16 cellular contexts compared by ENCODE assay signal in genomic region chr10:69047111-69047837, GRCh38. TPM values are rescaled to one million over a fixed set of nuclear protein-coding genes. Genes with fewer than 3 reads are reported as not detected.
A peak's percentile ranks its signal among the peaks of the same experiment; 100 is the strongest.
DNase-seq lines count a peak whose midpoint lies in the region; ATAC-seq and TF ChIP-seq lines count a peak whose summit lies in the region.
"Had no signal": no experiment of that assay in that cellular context is flagged by ENCODE, and none has a peak within 500 bp of the region (broad histone marks: within the 10 kb centered on the region; RNA-seq: fewer than 3 reads in every experiment).

No MANE protein-coding gene starts in this region.

- no peaks in the 10 kb centered on the region for H3K36me3 ChIP-seq in CD4-positive, CD25-positive, alpha-beta regulatory T cell (ENCODE audit: control insufficient read depth, insufficient read depth, low read length)
- no peaks in the 10 kb centered on the region for H3K36me3 ChIP-seq in IMR-90 (ENCODE audit: control insufficient read depth, insufficient read depth, low read length)
- H3K36me3 ChIP-seq in parathyroid adenoma (ENCODE audit: control insufficient read depth, insufficient read depth, low read length), result no peaks in the 10 kb centered on the region
- H3K36me3 ChIP-seq: BE2C had no signal

- TF ChIP-seq RAD21 in IMR-90 (IDR thresholded peaks at IDR 0.05; ENCODE audit: low read length), result no peak

- no peak overlapping the region for H3K27ac ChIP-seq in CD4-positive, CD25-positive, alpha-beta regulatory T cell (ENCODE audit: insufficient read depth, low read length, poor library complexity, severe bottlenecking)
- H3K27ac ChIP-seq in IMR-90 (ENCODE audit: insufficient read depth, low read length) (no peak overlapping the region), parathyroid adenoma (peak overlapping the region; percentile 72)

- H3K4me3 ChIP-seq in CD4-positive, CD25-positive, alpha-beta regulatory T cell (ENCODE audit: low read depth, low read length), result no peak overlapping the region
- H3K4me3 ChIP-seq in IMR-90 (ENCODE audit: insufficient read depth, low read depth, low read length), result no peak overlapping the region
- H3K4me3 ChIP-seq in parathyroid adenoma (ENCODE audit: low read depth, low read length), result peak overlapping the region; percentile 33

- H3K23ac ChIP-seq in IMR-90 (ENCODE audit: low read depth, low read length), result no peak overlapping the region

- dilution Hi-C loops in IMR-90 (cut with HindIII; ENCODE audit: low sequenced_read_pairs, unreplicated experiment), result no loop called here

- H4K5ac ChIP-seq in IMR-90 (ENCODE audit: low read depth, low read length), result no peak overlapping the region; the same call in 1 of the 2 replicates

- no peak overlapping the region for H3K4me3 Mint-ChIP-seq in CD4-positive, CD25-positive, alpha-beta regulatory T cell
- no peak overlapping the region for H3K4me3 Mint-ChIP-seq in dendritic cell treated with granulocyte-macrophage colony-stimulating factor and Interleukin-4, amounts not matched to agents 40 ng/mL and 50 ng/mL, for 4 days
- no peak overlapping the region for H3K4me3 Mint-ChIP-seq in stimulated activated naive B cell treated with anti-CD40 and anti-IgM and Interleukin-4, amounts not matched to agents 10 μg/mL and 1 μg/mL and 100 μg/mL, for 72 hours
- H3K4me3 Mint-ChIP-seq: H9, WTC11 had no signal

- no peak overlapping the region; the same call in 1 of the 2 replicates for H3K18ac ChIP-seq in IMR-90 (ENCODE audit: low read depth, low read length)

- no peaks in the 10 kb centered on the region for H4K20me1 ChIP-seq in IMR-90 (ENCODE audit: insufficient read depth, low read length)

- POLR2A ChIA-PET in IMR-90 (lab: Charles Lee; ENCODE audit: unreplicated experiment), result no interaction called here

- peaks cover 0 to 1% (median 0%) of the 10 kb centered on the region in 7 donors for H3K9me3 Mint-ChIP-seq in CD4-positive, CD25-positive, alpha-beta regulatory T cell
- H3K9me3 Mint-ChIP-seq in dendritic cell treated with granulocyte-macrophage colony-stimulating factor and Interleukin-4, amounts not matched to agents 40 ng/mL and 50 ng/mL, for 4 days, result no peaks in the 10 kb centered on the region
- H3K9me3 Mint-ChIP-seq in stimulated activated naive B cell treated with anti-CD40 and anti-IgM and Interleukin-4, amounts not matched to agents 10 μg/mL and 1 μg/mL and 100 μg/mL, for 72 hours, result no peaks in the 10 kb centered on the region
- H3K9me3 Mint-ChIP-seq: H9, WTC11 had no signal

- no peaks in the 10 kb centered on the region for H3K36me3 Mint-ChIP-seq in CD4-positive, CD25-positive, alpha-beta regulatory T cell
- H3K36me3 Mint-ChIP-seq in dendritic cell treated with granulocyte-macrophage colony-stimulating factor and Interleukin-4, amounts not matched to agents 40 ng/mL and 50 ng/mL, for 4 days (ENCODE audit: low read depth), result no peaks in the 10 kb centered on the region
- no peaks in the 10 kb centered on the region for H3K36me3 Mint-ChIP-seq in stimulated activated naive B cell treated with anti-CD40 and anti-IgM and Interleukin-4, amounts not matched to agents 10 μg/mL and 1 μg/mL and 100 μg/mL, for 72 hours
- H3K36me3 Mint-ChIP-seq: WTC11 had no signal

- H3K9me3 ChIP-seq in CD4-positive, CD25-positive, alpha-beta regulatory T cell (ENCODE audit: control insufficient read depth in 2 of 2, low read length in 2 of 2), result no peaks in the 10 kb centered on the region
- H3K9me3 ChIP-seq in IMR-90 (ENCODE audit: control insufficient read depth, insufficient read depth, low read length), result no peaks in the 10 kb centered on the region
- no peaks in the 10 kb centered on the region for H3K9me3 ChIP-seq in parathyroid adenoma (ENCODE audit: control insufficient read depth, low read length)
- H3K9me3 ChIP-seq: BE2C, SK-N-SH had no signal

- H2AK5ac ChIP-seq in IMR-90 (ENCODE audit: low read depth, low read length), result 0 out of 2 replicates have a peak overlapping the region, but pooled peaks have one; percentile 0

- no peak overlapping the region for H2AK9ac ChIP-seq in IMR-90 (replicated peaks; ENCODE audit: low read depth, low read length, poor library complexity)

- no peaks in the 10 kb centered on the region for H3K79me2 ChIP-seq in parathyroid adenoma

- TF ChIP-seq CTCF in IMR-90 (conservative IDR thresholded peaks at IDR 0.05; ENCODE audit: low read depth, low read length) (no peak), parathyroid adenoma (IDR thresholded peaks at IDR 0.05) (no peak)

- H3K14ac ChIP-seq in IMR-90 (replicated peaks; ENCODE audit: low read depth, low read length), result no peak overlapping the region

- no peak overlapping the region for H2BK5ac ChIP-seq in IMR-90 (ENCODE audit: low read depth, low read length, poor library complexity, severe bottlenecking)

- H2AFZ ChIP-seq in IMR-90 (replicated peaks; ENCODE audit: low read length, poor library complexity), result no peak overlapping the region
- H2AFZ ChIP-seq in parathyroid adenoma, result peak overlapping the region; percentile 74

- CTCF ChIA-PET in IMR-90 (lab: Yijun Ruan, JAX), result no interaction called here

- no peak overlapping the region for H3K4ac ChIP-seq in IMR-90 (ENCODE audit: low read depth, low read length)

- H4K91ac ChIP-seq in IMR-90 (ENCODE audit: insufficient read depth, low read depth, low read length), result no peak overlapping the region

- TF ChIP-seq POLR2A in IMR-90 (IDR thresholded peaks at IDR 0.05; ENCODE audit: low read depth, low read length), result no peak

- no peak for DNase-seq in CD4-positive, CD25-positive, alpha-beta regulatory T cell
- DNase-seq in IMR-90 (no peak), NCI-H2196 treated with DMSO at 0.1 percent for 48 hours (lab: John Stamatoyannopoulos, UW; ENCODE audit: unreplicated experiment) (no peak)
- no peak for DNase-seq in stimulated activated naive B cell treated with anti-CD40 and anti-IgM and Interleukin-4, amounts not matched to agents 10 μg/mL and 1 μg/mL and 100 μg/mL, for 72 hours
- DNase-seq: BE2C, DMS79 treated with DMSO at 0.1 percent for 48 hours, H9, NCI-H1436 treated with DMSO at 0.1 percent for 48 hours, SK-N-SH, small intestine had no signal

- no peak overlapping the region for H4K8ac ChIP-seq in IMR-90 (ENCODE audit: low read depth in 2 of 2, low read length in 2 of 2)

- H2BK20ac ChIP-seq in IMR-90 (ENCODE audit: low read depth, low read length), result peak overlapping the region; percentile 1; the same call in 1 of the 2 replicates

- no peaks in the 10 kb centered on the region for H3K27me3 Mint-ChIP-seq in CD4-positive, CD25-positive, alpha-beta regulatory T cell
- no peaks in the 10 kb centered on the region for H3K27me3 Mint-ChIP-seq in dendritic cell treated with granulocyte-macrophage colony-stimulating factor and Interleukin-4, amounts not matched to agents 40 ng/mL and 50 ng/mL, for 4 days
- H3K27me3 Mint-ChIP-seq in stimulated activated naive B cell treated with anti-CD40 and anti-IgM and Interleukin-4, amounts not matched to agents 10 μg/mL and 1 μg/mL and 100 μg/mL, for 72 hours, result no peaks in the 10 kb centered on the region

- peaks cover 21 to 64% (median 30%) of the 10 kb centered on the region in 4 donors for H3K4me1 Mint-ChIP-seq in CD4-positive, CD25-positive, alpha-beta regulatory T cell
- peaks cover 82% of the 10 kb centered on the region for H3K4me1 Mint-ChIP-seq in dendritic cell treated with granulocyte-macrophage colony-stimulating factor and Interleukin-4, amounts not matched to agents 40 ng/mL and 50 ng/mL, for 4 days (ENCODE audit: low read depth)
- peaks cover 46 to 70% of the 10 kb centered on the region in 2 donors for H3K4me1 Mint-ChIP-seq in stimulated activated naive B cell treated with anti-CD40 and anti-IgM and Interleukin-4, amounts not matched to agents 10 μg/mL and 1 μg/mL and 100 μg/mL, for 72 hours

- intact Hi-C loops in IMR-90 (cut with micrococcal nuclease), result loop anchor here (5.0 kb wide), 1 partner anchor 35 kb away; no protein-coding TSS in a partner anchor
- intact Hi-C loops in dendritic cell treated with granulocyte-macrophage colony-stimulating factor and Interleukin-4, amounts not matched to agents 40 ng/mL and 50 ng/mL, for 4 days (cut with micrococcal nuclease), result no loop called here

- WGBS in IMR-90 (ENCODE audit: extremely low coverage in 2 of 2, insufficient read length in 1 of 2), 2 experiments, result 63% methylated on average over 1 of the region's 4 CpGs; no CpG with 5 or more reads in 1 of the 2 experiments

- H3K4me1 ChIP-seq in CD4-positive, CD25-positive, alpha-beta regulatory T cell (ENCODE audit: control insufficient read depth, insufficient read depth, low read length, poor library complexity, severe bottlenecking), result peaks cover 45% of the 10 kb centered on the region
- H3K4me1 ChIP-seq in IMR-90 (ENCODE audit: control insufficient read depth, insufficient read depth, low read length), result peaks cover 13% of the 10 kb centered on the region
- peaks cover 38% of the 10 kb centered on the region for H3K4me1 ChIP-seq in parathyroid adenoma
- H3K4me1 ChIP-seq: BE2C had no signal

- no peak overlapping the region for H2BK15ac ChIP-seq in IMR-90 (ENCODE audit: low read depth, low read length)

- no peaks in the 10 kb centered on the region for H3K79me1 ChIP-seq in IMR-90 (ENCODE audit: low read depth in 1 of 2, low read length in 2 of 2)

- no peak for ATAC-seq in CD4-positive, CD25-positive, alpha-beta regulatory T cell (ENCODE audit: low read depth in 2 of 2)
- ATAC-seq in IMR-90 (ENCODE audit: low read depth) (no peak), GM21381 (IDR thresholded peaks at IDR 0.05; ENCODE audit: unreplicated experiment) (no peak)
- ATAC-seq in stimulated activated naive B cell treated with anti-CD40 and anti-IgM and Interleukin-4, amounts not matched to agents 10 μg/mL and 1 μg/mL and 100 μg/mL, for 72 hours (replicated peaks), result no peak
- ATAC-seq: WTC11 had no signal

- no peak overlapping the region for H3K56ac ChIP-seq in IMR-90 (ENCODE audit: extremely low read depth, insufficient read depth, low read length)

- H3K4me2 ChIP-seq in IMR-90 (ENCODE audit: low read depth, low read length) (no peak overlapping the region), parathyroid adenoma (ENCODE audit: low read length) (peak overlapping the region; percentile 60)
- H3K4me2 ChIP-seq: SK-N-SH had no signal

- H2BK120ac ChIP-seq in IMR-90 (ENCODE audit: low read depth, low read length), result no peak overlapping the region

- H3K9ac ChIP-seq in IMR-90 (ENCODE audit: low read depth, low read length), result no peak overlapping the region
- no peak overlapping the region for H3K9ac ChIP-seq in parathyroid adenoma
- H3K9ac ChIP-seq: KMS-11, SK-N-SH had no signal

- in situ Hi-C loops in IMR-90 (cut with MboI; ENCODE audit: low sequenced_read_pairs), result no loop called here

- no peaks in the 10 kb centered on the region for H3K27me3 ChIP-seq in CD4-positive, CD25-positive, alpha-beta regulatory T cell (ENCODE audit: control insufficient read depth, insufficient read depth, low read length)
- H3K27me3 ChIP-seq in IMR-90 (ENCODE audit: control insufficient read depth, insufficient read depth, low read length) (no peaks in the 10 kb centered on the region), parathyroid adenoma (ENCODE audit: control insufficient read depth, insufficient read depth, low read length) (no peaks in the 10 kb centered on the region)
- H3K27me3 ChIP-seq: BE2C had no signal

- H3K27ac Mint-ChIP-seq in CD4-positive, CD25-positive, alpha-beta regulatory T cell, result peak overlapping the region; percentile 49 to 91 (median 88)
- H3K27ac Mint-ChIP-seq in dendritic cell treated with granulocyte-macrophage colony-stimulating factor and Interleukin-4, amounts not matched to agents 40 ng/mL and 50 ng/mL, for 4 days, result peak overlapping the region; percentile 99
- H3K27ac Mint-ChIP-seq in stimulated activated naive B cell treated with anti-CD40 and anti-IgM and Interleukin-4, amounts not matched to agents 10 μg/mL and 1 μg/mL and 100 μg/mL, for 72 hours, result no peak overlapping the region
- H3K27ac Mint-ChIP-seq: H9, WTC11 had no signal

- BruUV-seq in IMR-90 (replicated peaks; lab: Mats Ljungman, UMichigan), result no TSS peak

- H3K9me1 ChIP-seq in IMR-90 (ENCODE audit: insufficient read depth, low read length), result peaks cover 8% of the 10 kb centered on the region; the same call in 1 of the 2 replicates

RNA-seq across cellular contexts. Expression of gene SRGN, which starts 40.6 kb away (rescaled TPM):
- total RNA-seq in CD4-positive, CD25-positive, alpha-beta regulatory T cell, result 580 TPM
- 100 to 1,000 TPM; 254 to 402 (median 306) TPM for polyA plus RNA-seq in CD4-positive, CD25-positive, alpha-beta regulatory T cell
- 41.4 and 46.4 TPM in 2 replicates for total RNA-seq in IMR-90 (2012; rRNA removed)
- polyA plus RNA-seq in IMR-90 (2012; rRNA removed), result 29.8 and 33.3 TPM in 2 replicates
- 12.4 and 25.7 TPM in 2 replicates for polyA plus RNA-seq in IMR-90 (2012; cell fraction: cytosol; rRNA removed)
- polyA plus RNA-seq in IMR-90 (2012; cell fraction: nucleus; rRNA removed; ENCODE audit: low replicate concordance), result 2.0 and 10.7 TPM in 2 replicates
- total RNA-seq: H9 had no signal
- polyA plus RNA-seq: neural cell had no signal

RNA-seq across cellular contexts. Expression of gene KIFBP, which starts 58.7 kb away (rescaled TPM):
- 5.1 TPM for total RNA-seq in CD4-positive, CD25-positive, alpha-beta regulatory T cell
- polyA plus RNA-seq in CD4-positive, CD25-positive, alpha-beta regulatory T cell, result 1 to 10 TPM; 2.9 to 5.0 (median 4.2) TPM
- 51.3 and 67.2 TPM in 2 replicates for total RNA-seq in IMR-90 (2012; rRNA removed)
- 29.6 and 30.6 TPM in 2 replicates for polyA plus RNA-seq in IMR-90 (2012; rRNA removed)
- polyA plus RNA-seq in IMR-90 (2012; cell fraction: cytosol; rRNA removed), result 13.5 and 22.6 TPM in 2 replicates
- polyA plus RNA-seq in IMR-90 (2012; cell fraction: nucleus; rRNA removed; ENCODE audit: low replicate concordance), result 10.2 and 28.6 TPM in 2 replicates

Comparison
In these comparisons a context has a peak if more than half of its experiments do, and no peak if none do; other contexts are left out.
1. RNA of gene SRGN, which starts 40.6 kb away (total RNA-seq): 580 TPM in CD4-positive, CD25-positive, alpha-beta regulatory T cell (single experiment); 41.4 to 46.4 TPM in IMR-90; every median in the first group is over 10 times any median in the second.